Comparison of ENCODE assay signal across 14 cellular contexts in genomic region chr12:71876400-71876799, GRCh38. TPM values are rescaled to one million over a fixed set of nuclear protein-coding genes. Genes with fewer than 3 reads are reported as not detected.
DNase-seq lines count a peak whose midpoint lies in the region; ATAC-seq and TF ChIP-seq lines count a peak whose summit lies in the region.
"Had no signal": no experiment of that assay in that cellular context is flagged by ENCODE, and none has a peak within 500 bp of the region (broad histone marks: within the 10 kb centered on the region; RNA-seq: fewer than 3 reads in every experiment).

No MANE protein-coding gene starts in this region.

- CTCF ChIA-PET in Calu3 (lab: Charles Lee), result interaction anchor here (0.6 kb wide), 1 partner anchor 15 kb away, joined by 4 read pairs; no protein-coding TSS in a partner anchor
- CTCF ChIA-PET in CD8-positive, alpha-beta T cell (lab: Charles Lee), result no interaction called here

- H3K36me3 ChIP-seq in CD8-positive, alpha-beta T cell (ENCODE audit: insufficient read depth, low read length), result peaks cover 26% of the 10 kb centered on the region
- H3K36me3 ChIP-seq: HAP-1 had no signal

- no peak overlapping the region for H3K4me3 ChIP-seq in CD8-positive, alpha-beta T cell (ENCODE audit: low read depth, low read length)
- H3K4me3 ChIP-seq: HAP-1, Peyer's patch had no signal

- H3K4me1 Mint-ChIP-seq in Calu3 (ENCODE audit: low read depth, unreplicated experiment) (peaks cover 24% of the 10 kb centered on the region), osteocyte (ENCODE audit: unreplicated experiment) (peaks cover 17% of the 10 kb centered on the region)
- H3K4me1 Mint-ChIP-seq in CD8-positive, alpha-beta T cell (ENCODE audit: low read depth), result peaks cover 34% of the 10 kb centered on the region

- H3K27me3 Mint-ChIP-seq in Calu3 (ENCODE audit: unreplicated experiment), result no peaks in the 10 kb centered on the region
- no peaks in the 10 kb centered on the region for H3K27me3 Mint-ChIP-seq in osteocyte (ENCODE audit: unreplicated experiment)
- H3K27me3 Mint-ChIP-seq in CD8-positive, alpha-beta T cell (ENCODE audit: low read depth), result no peaks in the 10 kb centered on the region

- no peaks in the 10 kb centered on the region for H3K9me3 ChIP-seq in CD8-positive, alpha-beta T cell (ENCODE audit: low read length)
- H3K9me3 ChIP-seq: HAP-1, Peyer's patch had no signal

- no peaks in the 10 kb centered on the region for H3K4me1 ChIP-seq in CD8-positive, alpha-beta T cell (ENCODE audit: insufficient read depth, low read length)
- H3K4me1 ChIP-seq: Peyer's patch had no signal

- H3K4me3 Mint-ChIP-seq in Calu3 (ENCODE audit: low read depth, unreplicated experiment) (no peak overlapping the region), osteocyte (ENCODE audit: unreplicated experiment) (no peak overlapping the region)
- H3K4me3 Mint-ChIP-seq in CD8-positive, alpha-beta T cell, result no peak overlapping the region

- POLR2A ChIA-PET in CD8-positive, alpha-beta T cell (lab: Charles Lee), result interaction anchor here (0.8 kb wide), 1 partner anchor 15 kb away, joined by 4 read pairs; no protein-coding TSS in a partner anchor

- no peaks in the 10 kb centered on the region for H3K27me3 ChIP-seq in CD8-positive, alpha-beta T cell (ENCODE audit: insufficient read depth, low read length)
- H3K27me3 ChIP-seq: Peyer's patch had no signal

- TF ChIP-seq CTCF in Calu3 (IDR thresholded peaks at IDR 0.05; ENCODE audit: unreplicated experiment) (no peak), osteocyte (IDR thresholded peaks at IDR 0.05) (no peak)
- TF ChIP-seq CTCF in CD8-positive, alpha-beta T cell (IDR thresholded peaks at IDR 0.05), result no peak

- no peak overlapping the region for H3K27ac ChIP-seq in CD8-positive, alpha-beta T cell (ENCODE audit: low read depth, low read length)
- H3K27ac ChIP-seq: Peyer's patch had no signal

- intact Hi-C loops in Calu3 (cut with micrococcal nuclease; ENCODE audit: unreplicated experiment), result no loop called here
- intact Hi-C loops in CD8-positive, alpha-beta T cell (cut with DNase I, micrococcal nuclease), result no loop called here

- no TSS peak for BruUV-seq in Calu3 (replicated peaks; lab: Mats Ljungman, UMichigan)

- H3K27ac Mint-ChIP-seq in Calu3 (ENCODE audit: unreplicated experiment), result peak overlapping the region; percentile 29
- H3K27ac Mint-ChIP-seq in osteocyte (ENCODE audit: unreplicated experiment), result peak overlapping the region; percentile 77
- H3K27ac Mint-ChIP-seq in CD8-positive, alpha-beta T cell, result no peak overlapping the region

- DNase-seq in Calu3, result no peak
- peak; percentile 17 for DNase-seq in M059J (ENCODE audit: low read depth)
- DNase-seq in dermis microvascular lymphatic vessel endothelial cell (ENCODE audit: low read depth in 2 of 2), result peak; percentile 74 to 82
- no peak for DNase-seq in osteocyte (ENCODE audit: extremely low spot score, unreplicated experiment)
- DNase-seq in RPMI8226, result no peak
- no peak for DNase-seq in NOMO-1 treated with DMSO at 0.1 percent for 48 hours (lab: John Stamatoyannopoulos, UW; ENCODE audit: unreplicated experiment)
- no peak for DNase-seq in CD8-positive, alpha-beta T cell
- DNase-seq in A172 (ENCODE audit: low spot score), result no peak
- DNase-seq: EL, NCI-H146, NCI-H226, Peyer's patch, SHP77 had no signal

- H3K9me3 Mint-ChIP-seq in Calu3 (ENCODE audit: low read depth, unreplicated experiment) (no peaks in the 10 kb centered on the region), osteocyte (ENCODE audit: unreplicated experiment) (no peaks in the 10 kb centered on the region)
- no peaks in the 10 kb centered on the region for H3K9me3 Mint-ChIP-seq in CD8-positive, alpha-beta T cell

- no peak for ATAC-seq in CD8-positive, alpha-beta T cell

- H3K36me3 Mint-ChIP-seq in Calu3 (ENCODE audit: insufficient read depth, unreplicated experiment), result peaks cover 57% of the 10 kb centered on the region
- peaks cover 19% of the 10 kb centered on the region for H3K36me3 Mint-ChIP-seq in osteocyte (ENCODE audit: unreplicated experiment)
- peaks cover 76% of the 10 kb centered on the region for H3K36me3 Mint-ChIP-seq in CD8-positive, alpha-beta T cell

RNA-seq across cellular contexts. Expression of gene TBC1D15, which starts 36.8 kb away (rescaled TPM):
- 105 and 113 TPM in 2 replicates for total RNA-seq in Calu3 (2022)
- 8.6 and 17.6 TPM in 2 replicates for total RNA-seq in M059J (2014; rRNA removed; shearing (Covaris generic))
- 19.4 and 39.1 TPM in 2 replicates for total RNA-seq in dermis microvascular lymphatic vessel endothelial cell
- 50.9 and 52.2 TPM in 2 replicates for total RNA-seq in osteocyte
- 100 to 1,000 TPM; 139 TPM for total RNA-seq in CD8-positive, alpha-beta T cell
- 10.3 and 18.4 TPM in 2 replicates for total RNA-seq in A172 (2014; rRNA removed; shearing (Covaris generic))

Comparison
In these comparisons a context has a peak if more than half of its experiments do, and no peak if none do; other contexts are left out.
1. DNase-seq: peak in M059J (single experiment) and dermis microvascular lymphatic vessel endothelial cell (2 of 2); none in Calu3 (single experiment), osteocyte (single experiment), RPMI8226 (single experiment), NOMO-1 treated with DMSO at 0.1 percent for 48 hours (single experiment), CD8-positive, alpha-beta T cell (0 of 7) and A172 (single experiment).